ENCODE assay signal across 8 cellular contexts in the genomic region with DNA sequence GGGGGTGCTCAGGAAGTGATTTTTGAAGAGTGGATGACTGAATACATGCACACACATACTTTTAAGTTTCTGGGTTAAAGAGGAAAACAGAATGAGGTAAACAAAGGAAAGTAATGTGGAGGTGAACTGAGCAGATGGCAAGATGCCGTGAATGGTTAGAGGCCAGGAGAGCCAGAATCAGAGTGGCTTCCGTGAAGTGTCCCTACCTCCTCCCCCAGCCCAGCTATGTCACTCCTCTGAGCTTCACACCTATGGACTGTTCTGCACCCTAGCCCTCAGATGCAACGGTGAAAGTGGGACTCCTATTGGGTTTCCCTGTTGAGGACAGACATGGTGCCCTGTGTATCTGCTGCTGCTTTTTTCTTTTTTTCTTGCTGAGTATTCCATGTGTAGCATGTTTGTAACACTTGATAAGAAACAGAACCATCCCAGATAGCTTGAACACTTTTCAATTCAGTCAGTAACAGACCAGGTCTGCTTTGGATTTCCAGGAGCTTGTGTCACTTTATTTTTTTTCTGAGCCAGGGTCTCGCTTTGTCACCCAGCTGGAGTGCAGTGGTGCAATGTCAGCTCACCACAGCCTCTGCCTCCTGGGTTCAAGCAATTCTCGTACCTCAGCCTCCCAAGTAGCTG. TPM values are rescaled to one million over a fixed set of nuclear protein-coding genes. Genes with fewer than 3 reads are reported as not detected.
DNase-seq lines count a peak whose midpoint lies in the region; ATAC-seq and TF ChIP-seq lines count a peak whose summit lies in the region.

No MANE protein-coding gene starts in this region.

- peak overlapping the region; percentile 25 to 90 (median 78) for H3K4me3 Mint-ChIP-seq in CD8-positive, alpha-beta memory T cell
- H3K4me3 Mint-ChIP-seq in naive thymus-derived CD4-positive, alpha-beta T cell, result peak overlapping the region; percentile 73 to 87 (median 77)

- H3K9me3 ChIP-seq in CD8-positive, alpha-beta memory T cell (ENCODE audit: low read length), result no peaks in the 10 kb centered on the region
- no peaks in the 10 kb centered on the region for H3K9me3 ChIP-seq in Peyer's patch
- H3K9me3 ChIP-seq in naive thymus-derived CD4-positive, alpha-beta T cell (ENCODE audit: control insufficient read depth in 2 of 3, low read length in 3 of 3), result no peaks in the 10 kb centered on the region

- in situ Hi-C loops in G401 (cut with HindIII; ENCODE audit: low sequenced_read_pairs), result no loop called here

- H3K27ac Mint-ChIP-seq in CD8-positive, alpha-beta memory T cell, result peak overlapping the region; percentile 89 to 99 (median 96)
- H3K27ac Mint-ChIP-seq in naive thymus-derived CD4-positive, alpha-beta T cell, result peak overlapping the region; percentile 93 to 98 (median 96)

- no peaks in the 10 kb centered on the region for H3K27me3 ChIP-seq in CD8-positive, alpha-beta memory T cell (ENCODE audit: insufficient read depth, low read length, poor library complexity, severe bottlenecking)
- H3K27me3 ChIP-seq in Peyer's patch, result no peaks in the 10 kb centered on the region
- no peaks in the 10 kb centered on the region for H3K27me3 ChIP-seq in naive thymus-derived CD4-positive, alpha-beta T cell (ENCODE audit: control insufficient read depth in 2 of 2, insufficient read depth in 2 of 2, low read length in 2 of 2)

- POLR2A ChIA-PET in CD8-positive, alpha-beta memory T cell (lab: Charles Lee), result interaction anchor here (0.9 to 4.6 kb wide), 11 partner anchors 9 to 74 kb away, joined by 3 to 29 read pairs (median 7); a partner anchor contains a TSS
- POLR2A ChIA-PET in naive thymus-derived CD4-positive, alpha-beta T cell (lab: Charles Lee), result interaction anchor here (0.7 to 16.1 kb wide), 18 partner anchors 9 to 1204 kb away, joined by 3 to 386 read pairs (median 5); a partner anchor contains a TSS

- TF ChIP-seq POLR2A in Peyer's patch (IDR thresholded peaks at IDR 0.05), result no peak

- peak overlapping the region; percentile 2 for H3K4me3 ChIP-seq in CD8-positive, alpha-beta memory T cell (ENCODE audit: low read length)
- no peak overlapping the region for H3K4me3 ChIP-seq in Peyer's patch
- H3K4me3 ChIP-seq in naive thymus-derived CD4-positive, alpha-beta T cell (ENCODE audit: low read length), result peak overlapping the region; percentile 12

- no peak for TF ChIP-seq CTCF in Peyer's patch (IDR thresholded peaks at IDR 0.05)

- intact Hi-C loops in naive thymus-derived CD4-positive, alpha-beta T cell (cut with micrococcal nuclease), result loop anchor here in 1 of 2 donors (1.0 to 2.0 kb wide), 4 partner anchors 11 to 60 kb away; no protein-coding TSS in a partner anchor

- peaks cover 60 to 82% (median 72%) of the 10 kb centered on the region in 3 donors for H3K4me1 Mint-ChIP-seq in CD8-positive, alpha-beta memory T cell
- peaks cover 53 to 89% (median 81%) of the 10 kb centered on the region in 7 donors for H3K4me1 Mint-ChIP-seq in naive thymus-derived CD4-positive, alpha-beta T cell

- H3K27ac ChIP-seq in CD8-positive, alpha-beta memory T cell (ENCODE audit: low read depth, low read length), result peak overlapping the region; percentile 39
- peak overlapping the region; percentile 8 to 73 (median 55) for H3K27ac ChIP-seq in Peyer's patch
- H3K27ac ChIP-seq in naive thymus-derived CD4-positive, alpha-beta T cell (ENCODE audit: low read depth, low read length), result peak overlapping the region; percentile 77

- H3K27me3 Mint-ChIP-seq in CD8-positive, alpha-beta memory T cell, result peaks cover 0 to 3% of the 10 kb centered on the region in 2 donors
- H3K27me3 Mint-ChIP-seq in naive thymus-derived CD4-positive, alpha-beta T cell, result no peaks in the 10 kb centered on the region

- no peaks in the 10 kb centered on the region for H3K36me3 ChIP-seq in CD8-positive, alpha-beta memory T cell (ENCODE audit: insufficient read depth, low read length)
- H3K36me3 ChIP-seq in Peyer's patch, result peaks cover 0 to 5% (median 0%) of the 10 kb centered on the region in 3 donors
- no peaks in the 10 kb centered on the region for H3K36me3 ChIP-seq in naive thymus-derived CD4-positive, alpha-beta T cell (ENCODE audit: control insufficient read depth in 2 of 3, insufficient read depth in 3 of 3, low read length in 3 of 3)

- peaks cover 0 to 14% (median 8%) of the 10 kb centered on the region in 3 donors for H3K36me3 Mint-ChIP-seq in CD8-positive, alpha-beta memory T cell
- H3K36me3 Mint-ChIP-seq in naive thymus-derived CD4-positive, alpha-beta T cell, result peaks cover 0 to 43% (median 11%) of the 10 kb centered on the region in 5 donors

- no peaks in the 10 kb centered on the region for H3K9me3 Mint-ChIP-seq in CD8-positive, alpha-beta memory T cell
- H3K9me3 Mint-ChIP-seq in naive thymus-derived CD4-positive, alpha-beta T cell, result no peaks in the 10 kb centered on the region

- DNase-seq in CD8-positive, alpha-beta memory T cell, result no peak
- DNase-seq in Peyer's patch (no peak), G401 (ENCODE audit: low spot score) (no peak), SW 1271 (lab: John Stamatoyannopoulos, UW) (no peak)
- no peak for DNase-seq in naive thymus-derived CD4-positive, alpha-beta T cell
- DNase-seq in stimulated activated CD4-positive, alpha-beta T cell treated with anti-CD3 and anti-CD28 coated beads, Interleukin-4, amount 100 ng/mL, for 4 hours, result no peak

- ATAC-seq in GM21786 (IDR thresholded peaks at IDR 0.05; ENCODE audit: unreplicated experiment) (peak; percentile 8), GM21723 (IDR thresholded peaks at IDR 0.05; ENCODE audit: unreplicated experiment) (no peak)
- no peak for ATAC-seq in naive thymus-derived CD4-positive, alpha-beta T cell

- H3K4me1 ChIP-seq in CD8-positive, alpha-beta memory T cell (ENCODE audit: insufficient read depth, low read length), result peaks cover 95% of the 10 kb centered on the region
- H3K4me1 ChIP-seq in Peyer's patch, result peaks cover 5 to 42% (median 16%) of the 10 kb centered on the region in 4 donors
- peaks cover 48 to 92% of the 10 kb centered on the region in 2 donors for H3K4me1 ChIP-seq in naive thymus-derived CD4-positive, alpha-beta T cell (ENCODE audit: control insufficient read depth in 2 of 2, insufficient read depth in 2 of 2, low read length in 2 of 2)

- CTCF ChIA-PET in CD8-positive, alpha-beta memory T cell (lab: Charles Lee), result interaction anchor here (0.8 to 3.4 kb wide), 20 partner anchors 9 to 162 kb away, joined by 3 to 47 read pairs (median 4); a partner anchor contains a TSS
- CTCF ChIA-PET in naive thymus-derived CD4-positive, alpha-beta T cell (lab: Charles Lee), result interaction anchor here (1.0 to 3.4 kb wide), 15 partner anchors 9 to 60 kb away, joined by 3 to 54 read pairs (median 7); a partner anchor contains a TSS

RNA-seq across cellular contexts. Expression of a gene that starts 43.9 kb away (rescaled TPM):
- total RNA-seq in CD8-positive, alpha-beta memory T cell, result 10 to 100 TPM; 19.8 to 20.1 TPM
- polyA plus RNA-seq in CD8-positive, alpha-beta memory T cell, result 8.3 TPM
- 10 to 100 TPM in 1 of 4 donors, 1 to 10 TPM in 3; 4.1 to 10.0 (median 5.5) TPM for total RNA-seq in Peyer's patch
- 10 to 100 TPM; 13.7 to 42.0 (median 22.5) TPM for total RNA-seq in naive thymus-derived CD4-positive, alpha-beta T cell
- polyA plus RNA-seq in naive thymus-derived CD4-positive, alpha-beta T cell, result 10 to 100 TPM in 1 of 2 donors, 1 to 10 TPM in 1; 8.5 to 13.8 TPM
- 38.6 and 66.3 TPM in 2 replicates for total RNA-seq in G401 (2014; rRNA removed; shearing (Covaris generic))

RNA-seq across cellular contexts. Expression of a gene that starts 56.5 kb away (rescaled TPM):
- total RNA-seq in CD8-positive, alpha-beta memory T cell, result 100 to 1,000 TPM; 167 to 172 TPM
- polyA plus RNA-seq in CD8-positive, alpha-beta memory T cell, result 107 TPM
- total RNA-seq in Peyer's patch, result 10 to 100 TPM; 35.9 to 73.4 (median 40.3) TPM
- total RNA-seq in naive thymus-derived CD4-positive, alpha-beta T cell, result 100 to 1,000 TPM in 1 of 5 experiments, 10 to 100 TPM in 4; 34.3 to 115 (median 46.4) TPM
- 100 to 1,000 TPM; 145 to 181 TPM for polyA plus RNA-seq in naive thymus-derived CD4-positive, alpha-beta T cell
- 603 and 649 TPM in 2 replicates for total RNA-seq in G401 (2014; rRNA removed; shearing (Covaris generic))

Comparison
In these comparisons a context has a peak if more than half of its experiments do, and no peak if none do; other contexts are left out.
1. H3K4me3 ChIP-seq: peak in CD8-positive, alpha-beta memory T cell (single experiment) and naive thymus-derived CD4-positive, alpha-beta T cell (single experiment); none in Peyer's patch (0 of 4).
2. Peak in every context shown above with its lines, with median percentiles within 50 percentile points of each other: H3K27ac ChIP-seq.